ENCODE assay signal across 2 cellular contexts in genomic region chrX:6778547-6779231, GRCh38.
TF ChIP-seq lines count a peak whose summit lies in the region.

No MANE protein-coding gene starts in this region.

TF ChIP-seq in liver, 16 proteins besides CTCF, POLR2A, EP300 and RAD21:
- no peak for TF ChIP-seq MAX (IDR thresholded peaks at IDR 0.05)
- TF ChIP-seq EGR1 (IDR thresholded peaks at IDR 0.05; ENCODE audit: low read depth in 2 of 2): no peak
- TF ChIP-seq HNF4G (IDR thresholded peaks at IDR 0.05): no peak
- TF ChIP-seq TAF1 (conservative IDR thresholded peaks at IDR 0.05): no peak
- TF ChIP-seq ATF3 (IDR thresholded peaks at IDR 0.05): no peak
- TF ChIP-seq HNF4A (conservative IDR thresholded peaks at IDR 0.05): no peak
- no peak for TF ChIP-seq NR2F2 (IDR thresholded peaks at IDR 0.05)
- no peak for TF ChIP-seq FOXA2 (IDR thresholded peaks at IDR 0.05)
- TF ChIP-seq REST (IDR thresholded peaks at IDR 0.05): no peak
- no peak for TF ChIP-seq SP1 (IDR thresholded peaks at IDR 0.05)
- TF ChIP-seq ZBTB33 (IDR thresholded peaks at IDR 0.05): no peak
- no peak for TF ChIP-seq JUND (IDR thresholded peaks at IDR 0.05)
- no peak for TF ChIP-seq FOXA1 (IDR thresholded peaks at IDR 0.05)
- no peak for TF ChIP-seq GABPA (IDR thresholded peaks at IDR 0.05 in 1 of 2, conservative IDR thresholded peaks at IDR 0.05 in 1 of 2)
- TF ChIP-seq RXRA (IDR thresholded peaks at IDR 0.05): no peak
- no peak for TF ChIP-seq YY1 (IDR thresholded peaks at IDR 0.05)

TF ChIP-seq in HepG2, 621 proteins besides CTCF, POLR2A, EP300 and RAD21 (continued from another document):
- TF ChIP-seq ZNF274 (CRISPR knock-in tag; IDR thresholded peaks at IDR 0.05): no peak
- TF ChIP-seq TBX3 (IDR thresholded peaks at IDR 0.05; ENCODE audit: borderline replicate concordance): no peak
- no peak for TF ChIP-seq ZNF383 (CRISPR knock-in tag; IDR thresholded peaks at IDR 0.05; ENCODE audit: borderline replicate concordance)
- no peak for TF ChIP-seq DNMT1 (CRISPR knock-in tag; IDR thresholded peaks at IDR 0.05)
- no peak for TF ChIP-seq TBP (CRISPR knock-in tag; IDR thresholded peaks at IDR 0.05)
- no peak for TF ChIP-seq ZBTB14 (CRISPR knock-in tag; IDR thresholded peaks at IDR 0.05)
- no peak for TF ChIP-seq ZNF878 (CRISPR knock-in tag; IDR thresholded peaks at IDR 0.05)
- no peak for TF ChIP-seq SMC3 (IDR thresholded peaks at IDR 0.05; ENCODE audit: low read length)
TF ChIP-seq in HepG2: peak in this region for 0.
